ENCODE assay signal across 8 cellular contexts in the genomic region with DNA sequence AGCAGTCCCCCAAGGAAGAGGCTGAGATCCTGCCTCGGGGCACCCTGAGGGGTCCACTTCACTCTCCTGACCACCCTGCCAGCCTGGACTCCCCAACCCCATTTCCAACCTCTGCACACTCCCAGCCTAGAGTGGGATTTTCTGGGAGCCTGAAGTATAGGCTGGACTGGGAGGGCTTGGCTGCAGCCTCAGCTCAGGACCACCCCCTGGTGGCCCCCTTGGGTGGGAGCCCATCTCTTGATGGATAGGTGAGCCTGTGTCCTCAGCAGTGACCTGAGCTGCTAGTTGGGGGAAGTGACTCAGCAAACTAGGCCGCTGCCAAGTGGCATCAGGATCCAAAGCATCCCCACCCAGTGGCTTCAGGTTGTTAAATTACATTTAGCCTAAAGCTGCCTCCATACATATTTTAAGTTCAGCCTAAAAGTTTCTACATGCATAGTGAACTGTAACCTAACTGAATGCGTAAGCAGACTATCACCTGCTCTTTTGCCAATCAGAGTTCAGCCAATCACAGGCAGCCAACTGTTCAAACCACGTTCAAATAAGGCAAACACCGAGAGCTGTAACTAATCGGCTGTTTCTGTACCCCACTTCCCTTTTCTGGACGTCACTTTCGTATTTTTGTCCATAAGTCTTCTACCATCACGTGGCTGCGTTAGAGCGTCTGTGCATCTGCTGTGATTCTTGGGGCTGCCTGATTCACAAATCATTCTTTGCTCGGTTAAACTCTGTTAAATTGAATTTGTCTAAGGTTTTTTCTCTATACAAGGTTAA.
A peak's percentile ranks its signal among the peaks of the same experiment; 100 is the strongest.
DNase-seq lines count a peak whose midpoint lies in the region; ATAC-seq and TF ChIP-seq lines count a peak whose summit lies in the region.

No MANE protein-coding gene starts in this region.

- peaks cover 4% of the 10 kb centered on the region for H3K9me3 Mint-ChIP-seq in activated CD4-positive, alpha-beta memory T cell treated with anti-CD3 and anti-CD28 coated beads for 36 hours

- H3K4me1 ChIP-seq in mammary epithelial cell (ENCODE audit: insufficient read depth, low read length) (no peaks in the 10 kb centered on the region), osteoblast (ENCODE audit: insufficient read depth, low read length) (no peaks in the 10 kb centered on the region)

- ATAC-seq in GM18517 (IDR thresholded peaks at IDR 0.05; ENCODE audit: unreplicated experiment) (peak; percentile 43), HG03520 (IDR thresholded peaks at IDR 0.05; ENCODE audit: unreplicated experiment) (peak; percentile 51), GM21825 (IDR thresholded peaks at IDR 0.05; ENCODE audit: unreplicated experiment) (no peak)

- dilution Hi-C loops in mammary epithelial cell (cut with HindIII; ENCODE audit: low sequenced_read_pairs) = no loop called here

- intact Hi-C loops in mammary epithelial cell (cut with micrococcal nuclease) = loop anchor here (1.0 kb wide), 1 partner anchor 178 kb away; no protein-coding TSS in a partner anchor
- intact Hi-C loops in activated CD4-positive, alpha-beta memory T cell treated with anti-CD3 and anti-CD28 coated beads for 36 hours (cut with micrococcal nuclease) = no loop called here

- in situ Hi-C loops in mammary epithelial cell (cut with MboI; ENCODE audit: low sequenced_read_pairs in 2 of 2) = no loop called here

- H3K27me3 ChIP-seq in mammary epithelial cell (ENCODE audit: insufficient read depth, low read length) = no peaks in the 10 kb centered on the region
- H3K27me3 ChIP-seq in osteoblast (ENCODE audit: insufficient read depth, low read length) = no peaks in the 10 kb centered on the region

- H3K4me3 ChIP-seq in mammary epithelial cell (replicated peaks in 1 of 3; ENCODE audit: insufficient read depth in 1 of 3, low read depth in 2 of 3, low read length in 3 of 3) (no peak overlapping the region), osteoblast (ENCODE audit: insufficient read depth, low read length) (no peak overlapping the region)

- POLR2A ChIA-PET in activated CD4-positive, alpha-beta memory T cell treated with anti-CD3 and anti-CD28 coated beads for 36 hours (lab: Charles Lee) = no interaction called here

- no peak overlapping the region for H3K27ac Mint-ChIP-seq in activated CD4-positive, alpha-beta memory T cell treated with anti-CD3 and anti-CD28 coated beads for 36 hours

- WGBS in mammary epithelial cell (ENCODE audit: low coverage, missing lambda C conversion rate) = 79% methylated on average over 12 of the region's 12 CpGs

- H2AFZ ChIP-seq in mammary epithelial cell (ENCODE audit: low read depth, low read length) = no peak overlapping the region
- H2AFZ ChIP-seq in osteoblast (ENCODE audit: low read length) = no peak overlapping the region

- H3K79me2 ChIP-seq in mammary epithelial cell (ENCODE audit: insufficient read depth, low read length) (no peaks in the 10 kb centered on the region), osteoblast (ENCODE audit: insufficient read depth, low read length) (no peaks in the 10 kb centered on the region)

- H4K20me1 ChIP-seq in mammary epithelial cell (ENCODE audit: insufficient read depth, low read length) (no peaks in the 10 kb centered on the region), osteoblast (ENCODE audit: insufficient read depth, low read length) (no peaks in the 10 kb centered on the region)

- no peak overlapping the region for H3K4me3 Mint-ChIP-seq in activated CD4-positive, alpha-beta memory T cell treated with anti-CD3 and anti-CD28 coated beads for 36 hours

- CTCF ChIA-PET in mammary epithelial cell (lab: Charles Lee; ENCODE audit: low non-redundant PET) = no interaction called here
- CTCF ChIA-PET in activated CD4-positive, alpha-beta memory T cell treated with anti-CD3 and anti-CD28 coated beads for 36 hours (lab: Charles Lee) = no interaction called here

- H3K9me3 ChIP-seq in mammary epithelial cell (replicated peaks; ENCODE audit: insufficient read depth, low read length) (peaks cover 3% of the 10 kb centered on the region), osteoblast (ENCODE audit: low read depth, low read length) (no peaks in the 10 kb centered on the region)

- H3K27me3 Mint-ChIP-seq in activated CD4-positive, alpha-beta memory T cell treated with anti-CD3 and anti-CD28 coated beads for 36 hours = peaks cover 2% of the 10 kb centered on the region

- BruUV-seq in mammary epithelial cell (replicated peaks; lab: Mats Ljungman, UMichigan) = no TSS peak

- no peaks in the 10 kb centered on the region for H3K36me3 ChIP-seq in mammary epithelial cell (ENCODE audit: insufficient read depth, low read length)
- no peaks in the 10 kb centered on the region for H3K36me3 ChIP-seq in osteoblast (ENCODE audit: insufficient read depth, low read length)

- peak; percentile 5 for DNase-seq in mammary epithelial cell
- no peak for DNase-seq in osteoblast (ENCODE audit: insufficient read length, low spot score, missing footprints)
- no peak for DNase-seq in NCI-H2029 (lab: John Stamatoyannopoulos, UW)
- DNase-seq in NCI-H345 treated with DMSO at 0.1 percent for 48 hours (lab: John Stamatoyannopoulos, UW; ENCODE audit: unreplicated experiment) = no peak
- DNase-seq in activated CD4-positive, alpha-beta memory T cell treated with anti-CD3 and anti-CD28 coated beads for 36 hours = no peak

- H3K36me3 Mint-ChIP-seq in activated CD4-positive, alpha-beta memory T cell treated with anti-CD3 and anti-CD28 coated beads for 36 hours = no peaks in the 10 kb centered on the region

- no peaks in the 10 kb centered on the region for H3K4me1 Mint-ChIP-seq in activated CD4-positive, alpha-beta memory T cell treated with anti-CD3 and anti-CD28 coated beads for 36 hours (ENCODE audit: low read depth)

- H3K4me2 ChIP-seq in mammary epithelial cell (ENCODE audit: insufficient read depth, low read depth, low read length) (no peak overlapping the region), osteoblast (ENCODE audit: insufficient read depth, low read length) (no peak overlapping the region)

- TF ChIP-seq CTCF in mammary epithelial cell (conservative IDR thresholded peaks at IDR 0.05 in 1 of 2, IDR thresholded peaks at IDR 0.05 in 1 of 2; ENCODE audit: extremely low read depth in 1 of 2, insufficient read depth in 1 of 2, low read depth in 1 of 2, low read length in 2 of 2) = peak in 1 of 2 donors; percentile 34
- peak; percentile 23 for TF ChIP-seq CTCF in osteoblast (IDR thresholded peaks at IDR 0.05; ENCODE audit: extremely low read depth, low read depth, low read length)

- H3K9ac ChIP-seq in mammary epithelial cell (ENCODE audit: insufficient read depth, low read length) = no peak overlapping the region

- no peak overlapping the region for H3K27ac ChIP-seq in mammary epithelial cell (ENCODE audit: insufficient read depth, low read depth, low read length)
- no peak overlapping the region for H3K27ac ChIP-seq in osteoblast (ENCODE audit: low read depth, low read length)
